Comparison of ENCODE assay signal across 18 cellular contexts in the genomic region with DNA sequence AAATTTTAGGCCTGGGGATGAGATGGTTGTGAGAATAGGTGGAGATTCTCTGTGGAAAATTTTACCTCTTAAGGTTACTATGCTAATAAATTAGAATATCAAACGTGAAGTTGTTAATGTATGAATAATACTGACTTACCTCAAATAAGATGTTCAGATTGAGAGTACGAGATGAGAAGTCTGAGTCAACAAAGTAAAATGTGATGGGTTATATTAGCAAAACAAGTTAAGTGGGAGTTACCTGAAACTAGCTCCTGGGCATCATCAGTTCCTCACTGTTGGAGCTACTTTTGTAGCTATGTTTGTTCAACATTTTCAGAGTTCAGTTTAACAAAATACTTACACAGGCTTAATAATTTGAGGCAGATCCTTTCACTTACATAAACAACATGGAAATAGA.
A peak's percentile ranks its signal among the peaks of the same experiment; 100 is the strongest.
DNase-seq lines count a peak whose midpoint lies in the region; ATAC-seq, FAIRE-seq and TF ChIP-seq lines count a peak whose summit lies in the region.
"Had no signal": no experiment of that assay in that cellular context is flagged by ENCODE, and none has a peak within 500 bp of the region (broad histone marks: within the 10 kb centered on the region; RNA-seq: fewer than 3 reads in every experiment).

No MANE protein-coding gene starts in this region.

- peak; percentile 36 for FAIRE-seq in H1 (lab: Jason Lieb, UNC)
- FAIRE-seq: G401.6, GM12892, H54 had no signal

- H3K79me2 ChIP-seq in mammary epithelial cell (ENCODE audit: insufficient read depth, low read length) = no peaks in the 10 kb centered on the region
- H3K79me2 ChIP-seq in PC-3 (ENCODE audit: low read length) = no peaks in the 10 kb centered on the region
- H3K79me2 ChIP-seq in H1 (ENCODE audit: control insufficient read depth in 1 of 2, insufficient read depth in 2 of 2, low read length in 2 of 2) = no peaks in the 10 kb centered on the region

- H3K4me1 ChIP-seq in mammary epithelial cell (ENCODE audit: insufficient read depth, low read length) = no peaks in the 10 kb centered on the region
- peaks cover 6% of the 10 kb centered on the region for H3K4me1 ChIP-seq in PC-3 (ENCODE audit: insufficient read depth, low read length)
- H3K4me1 ChIP-seq in H1 (replicated peaks in 1 of 4; ENCODE audit: control insufficient read depth in 3 of 4, insufficient read depth in 4 of 4, low read length in 3 of 4) = no peaks in the 10 kb centered on the region
- H3K4me1 ChIP-seq: BE2C had no signal

- POLR2A ChIA-PET in MCF 10A (lab: Yijun Ruan, JAX) (interaction anchor here (0.6 to 1.2 kb wide), 3 partner anchors 10 to 116 kb away, joined by 3 to 8 read pairs (median 3); no protein-coding TSS in a partner anchor), PC-3 (lab: Charles Lee; ENCODE audit: unreplicated experiment) (no interaction called here), H1 (lab: Charles Lee; ENCODE audit: partially characterized antibody) (no interaction called here)

- no peaks in the 10 kb centered on the region for H3K9me2 ChIP-seq in PC-3 (replicated peaks; ENCODE audit: low read length)

- no TSS peak for BruUV-seq in mammary epithelial cell (replicated peaks; lab: Mats Ljungman, UMichigan)
- no TSS peak for BruUV-seq in MCF 10A (replicated peaks; lab: Mats Ljungman, UMichigan)
- BruUV-seq in PC-3 (replicated peaks; lab: Mats Ljungman, UMichigan) = no TSS peak

- no peak overlapping the region for H4K8ac ChIP-seq in H1 (ENCODE audit: extremely low read depth, insufficient read depth, low read length)

- no peaks in the 10 kb centered on the region for H3K9me3 Mint-ChIP-seq in MCF 10A (ENCODE audit: unreplicated experiment)
- H3K9me3 Mint-ChIP-seq: CD8-positive, alpha-beta memory T cell had no signal

- CTCF ChIA-PET in mammary epithelial cell (lab: Charles Lee; ENCODE audit: low non-redundant PET) (no interaction called here), MCF 10A (lab: Yijun Ruan, JAX) (interaction anchor here (0.5 kb wide), 1 partner anchor 12 kb away, joined by 3 read pairs; no protein-coding TSS in a partner anchor), PC-3 (lab: Charles Lee) (no interaction called here), H1 (lab: Charles Lee; ENCODE audit: partially characterized antibody) (no interaction called here)

- no peak overlapping the region for H2BK5ac ChIP-seq in H1 (ENCODE audit: low read depth, low read length)

- no peak overlapping the region for H2BK12ac ChIP-seq in H1 (ENCODE audit: low read depth, low read length)

- H3K79me1 ChIP-seq in H1 (ENCODE audit: low read depth, low read length) = no peaks in the 10 kb centered on the region

- H3K36me3 ChIP-seq in mammary epithelial cell (ENCODE audit: insufficient read depth, low read length) (no peaks in the 10 kb centered on the region), PC-3 (ENCODE audit: low read depth, low read length) (no peaks in the 10 kb centered on the region), H1 (ENCODE audit: control insufficient read depth in 2 of 4, insufficient read depth in 4 of 4, low read length in 3 of 4) (peaks cover 0 to 1% (median 0%) of the 10 kb centered on the region in 4 experiments; a peak in 1 of 8 replicates)

- dilution Hi-C loops in mammary epithelial cell (cut with HindIII; ENCODE audit: low sequenced_read_pairs) = no loop called here

- WGBS in mammary epithelial cell (ENCODE audit: low coverage, missing lambda C conversion rate) = 50% methylated on average over 2 of the region's 2 CpGs
- 86% methylated on average over 2 of the region's 2 CpGs; no CpG with 5 or more reads in 1 of the 2 experiments for WGBS in H1 (ENCODE audit: extremely low coverage in 1 of 2, insufficient coverage in 1 of 2, insufficient read length in 1 of 2, insufficient replicate concordance in 2 of 2, low coverage in 1 of 2, low lambda C conversion rate in 2 of 2, missing lambda C conversion rate in 1 of 2), 2 experiments

- H3K9me3 ChIP-seq in mammary epithelial cell (replicated peaks; ENCODE audit: insufficient read depth, low read length) (no peaks in the 10 kb centered on the region), PC-3 (ENCODE audit: low read length) (no peaks in the 10 kb centered on the region), H1 (ENCODE audit: insufficient read depth in 2 of 2, low read depth in 1 of 2, low read length in 1 of 2) (no peaks in the 10 kb centered on the region)
- H3K9me3 ChIP-seq: BE2C had no signal

- H3K27ac Mint-ChIP-seq in MCF 10A (ENCODE audit: low read depth, unreplicated experiment) = no peak overlapping the region
- H3K27ac Mint-ChIP-seq: CD4-positive, CD25-positive, alpha-beta regulatory T cell; CD8-positive, alpha-beta memory T cell had no signal

- no peak overlapping the region for H2BK20ac ChIP-seq in H1 (ENCODE audit: low read length)

- no peak for TF ChIP-seq RAD21 in H1 (IDR thresholded peaks at IDR 0.05 in 1 of 2, conservative IDR thresholded peaks at IDR 0.05 in 1 of 2; ENCODE audit: low read depth in 2 of 2, low read length in 2 of 2)

- H3K4me3 Mint-ChIP-seq in MCF 10A (ENCODE audit: unreplicated experiment) = no peak overlapping the region
- H3K4me3 Mint-ChIP-seq: CD4-positive, CD25-positive, alpha-beta regulatory T cell; CD8-positive, alpha-beta memory T cell had no signal

- H3K18ac ChIP-seq in H1 (ENCODE audit: extremely low read depth, low read length) = no peak overlapping the region

- no peak overlapping the region for H3K4me2 ChIP-seq in mammary epithelial cell (ENCODE audit: insufficient read depth, low read depth, low read length)
- H3K4me2 ChIP-seq in PC-3 (ENCODE audit: low read length) = no peak overlapping the region
- no peak overlapping the region for H3K4me2 ChIP-seq in H1 (ENCODE audit: insufficient read depth in 1 of 2, low read depth in 2 of 2, low read length in 2 of 2)

- TF ChIP-seq POLR2A in H1 (IDR thresholded peaks at IDR 0.05; ENCODE audit: control extremely low read depth in 1 of 2, low read depth in 2 of 2, low read length in 2 of 2) = no peak

- no peaks in the 10 kb centered on the region for H3F3A ChIP-seq in PC-3 (ENCODE audit: low read length, unreplicated experiment)

- H2BK120ac ChIP-seq in H1 (replicated peaks; ENCODE audit: low read depth, low read length) = no peak overlapping the region

- TF ChIP-seq EP300 in H1 (IDR thresholded peaks at IDR 0.05; ENCODE audit: borderline replicate concordance in 1 of 2, low read depth in 2 of 2, low read length in 2 of 2) = no peak

- no peak overlapping the region for H3K56ac ChIP-seq in H1 (replicated peaks; ENCODE audit: insufficient read length, low read depth, low read length)

- peaks cover 17% of the 10 kb centered on the region for H3K4me1 Mint-ChIP-seq in MCF 10A (ENCODE audit: insufficient read depth, unreplicated experiment)
- H3K4me1 Mint-ChIP-seq: CD8-positive, alpha-beta memory T cell had no signal

- H3K23ac ChIP-seq in H1 (ENCODE audit: insufficient read length) = no peak overlapping the region

- TF ChIP-seq CTCF in mammary epithelial cell (conservative IDR thresholded peaks at IDR 0.05 in 1 of 2, IDR thresholded peaks at IDR 0.05 in 1 of 2; ENCODE audit: extremely low read depth in 1 of 2, insufficient read depth in 1 of 2, low read depth in 1 of 2, low read length in 2 of 2) = no peak
- TF ChIP-seq CTCF in MCF 10A (IDR thresholded peaks at IDR 0.05; ENCODE audit: unreplicated experiment) = no peak
- no peak for TF ChIP-seq CTCF in PC-3 (conservative IDR thresholded peaks at IDR 0.05; ENCODE audit: low read depth, low read length)
- no peak for TF ChIP-seq CTCF in H1 (IDR thresholded peaks at IDR 0.05; ENCODE audit: control extremely low read depth in 1 of 3, insufficient read depth in 1 of 3, low read depth in 1 of 3, low read length in 3 of 3)

- H3K4me3 ChIP-seq in mammary epithelial cell (replicated peaks in 1 of 3; ENCODE audit: insufficient read depth in 1 of 3, low read depth in 2 of 3, low read length in 3 of 3) (no peak overlapping the region), PC-3 (ENCODE audit: low read length) (no peak overlapping the region), H1 (ENCODE audit: extremely low read depth in 1 of 4, insufficient read depth in 2 of 4, low read depth in 3 of 4, low read length in 4 of 4) (no peak overlapping the region)

- H2AK5ac ChIP-seq in H1 (ENCODE audit: low read depth, low read length) = no peak overlapping the region

- H4K91ac ChIP-seq in H1 (replicated peaks; ENCODE audit: insufficient read length, low read length) = no peak overlapping the region

- H3K23me2 ChIP-seq in H1 (ENCODE audit: low read depth, low read length) = peaks cover 2% of the 10 kb centered on the region; the same call in 1 of the 2 replicates

- H3K14ac ChIP-seq in H1 (ENCODE audit: insufficient read length) = no peak overlapping the region

- H3K27me3 Mint-ChIP-seq in MCF 10A (ENCODE audit: insufficient read depth, unreplicated experiment) = no peaks in the 10 kb centered on the region
- H3K27me3 Mint-ChIP-seq: CD4-positive, CD25-positive, alpha-beta regulatory T cell; CD8-positive, alpha-beta memory T cell had no signal

- H4K20me1 ChIP-seq in mammary epithelial cell (ENCODE audit: insufficient read depth, low read length) (no peaks in the 10 kb centered on the region), PC-3 (ENCODE audit: low read length) (no peaks in the 10 kb centered on the region), H1 (replicated peaks in 1 of 2; ENCODE audit: control insufficient read depth in 1 of 2, insufficient read depth in 2 of 2, low read length in 2 of 2) (no peaks in the 10 kb centered on the region)

- H3K9ac ChIP-seq in mammary epithelial cell (ENCODE audit: insufficient read depth, low read length) = no peak overlapping the region
- H3K9ac ChIP-seq in PC-3 (ENCODE audit: low read length) = no peak overlapping the region
- H3K9ac ChIP-seq in H1 (replicated peaks in 1 of 4; ENCODE audit: extremely low read depth in 1 of 4, low read depth in 3 of 4, low read length in 3 of 4) = no peak overlapping the region

- DNase-seq in mammary epithelial cell (peak; percentile 67), MCF 10A (ENCODE audit: unreplicated experiment) (no peak), PC-3 (peak; percentile 9), H1 (ENCODE audit: low read depth in 1 of 2, low spot score in 2 of 2) (no peak), renal cortical epithelial cell (ENCODE audit: low read depth) (peak; percentile 27), T-helper 1 cell (no peak), GDM1 (lab: John Stamatoyannopoulos, UW) (no peak), ACHN (no peak)
- DNase-seq: BE2C; C1 segment of cervical spinal cord; CD4-positive, CD25-positive, alpha-beta regulatory T cell; CD8-positive, alpha-beta memory T cell; COR-L47; HCEC 1CT had no signal

- ATAC-seq in PC-3 = no peak; the same call in 1 of the 2 replicates

- no peak overlapping the region for H3K27ac ChIP-seq in mammary epithelial cell (ENCODE audit: insufficient read depth, low read depth, low read length)
- H3K27ac ChIP-seq in PC-3 (ENCODE audit: low read length) = no peak overlapping the region
- no peak overlapping the region for H3K27ac ChIP-seq in H1 (ENCODE audit: low read depth, low read length)
- H3K27ac ChIP-seq: HL-60 had no signal

- no peak overlapping the region for H2BK15ac ChIP-seq in H1 (ENCODE audit: low read length)

- no peak overlapping the region for H4K5ac ChIP-seq in H1 (ENCODE audit: insufficient read length, low read depth, low read length)

- H3K27me3 ChIP-seq in mammary epithelial cell (ENCODE audit: insufficient read depth, low read length) (no peaks in the 10 kb centered on the region), PC-3 (ENCODE audit: low read length) (no peaks in the 10 kb centered on the region), H1 (replicated peaks in 1 of 4; ENCODE audit: control insufficient read depth in 3 of 4, extremely low read depth in 1 of 4, insufficient read depth in 3 of 4, low read length in 3 of 4) (no peaks in the 10 kb centered on the region)
- H3K27me3 ChIP-seq: BE2C had no signal

- H3K36me3 Mint-ChIP-seq in MCF 10A (ENCODE audit: insufficient read depth, unreplicated experiment) = peaks cover 15% of the 10 kb centered on the region

- intact Hi-C loops in mammary epithelial cell (cut with micrococcal nuclease) (no loop called here), MCF 10A (cut with micrococcal nuclease) (loop anchor here (5.0 kb wide), 1 partner anchor 167 kb away; the partner anchor contains the start of gene KLF5), PC-3 (cut with micrococcal nuclease) (no loop called here)

- in situ Hi-C loops in mammary epithelial cell (cut with MboI; ENCODE audit: low sequenced_read_pairs in 2 of 2) (no loop called here), ACHN (cut with HindIII; ENCODE audit: low pct_ligation_motif_present, low pct_unique_long_range_greater_than_20kb, low sequenced_read_pairs) (no loop called here)

- H3K4ac ChIP-seq in H1 (replicated peaks; ENCODE audit: insufficient read length, low read depth, low read length) = no peak overlapping the region

- no peak overlapping the region for H2AFZ ChIP-seq in mammary epithelial cell (ENCODE audit: low read depth, low read length)
- H2AFZ ChIP-seq in PC-3 (ENCODE audit: low read length) = no peak overlapping the region
- no peak overlapping the region for H2AFZ ChIP-seq in H1 (ENCODE audit: low read length)

Comparison
In these comparisons a context has a peak if more than half of its experiments do, and no peak if none do; other contexts are left out.
1. DNase-seq: peak in mammary epithelial cell (single experiment), PC-3 (single experiment) and renal cortical epithelial cell (single experiment); none in MCF 10A (single experiment), H1 (0 of 2), T-helper 1 cell (0 of 5), GDM1 (single experiment) and ACHN (single experiment).